Comparison of ENCODE assay signal across 8 cellular contexts in genomic region chr14:51328089-51328941, GRCh38.
A peak's percentile ranks its signal among the peaks of the same experiment; 100 is the strongest.
DNase-seq lines count a peak whose midpoint lies in the region; ATAC-seq, FAIRE-seq and TF ChIP-seq lines count a peak whose summit lies in the region.

No MANE protein-coding gene starts in this region.

- no peaks in the 10 kb centered on the region for H3K36me3 Mint-ChIP-seq in activated T-helper 17 cell treated with anti-CD3 and anti-CD28 coated beads, Interleukin-2, amount 50 U/mL, for 72 hours (ENCODE audit: low read depth)

- no peaks in the 10 kb centered on the region for H3K9me1 ChIP-seq in keratinocyte (ENCODE audit: control insufficient read depth, extremely low read depth, insufficient read depth, low read length)

- H3K4me3 ChIP-seq in keratinocyte (ENCODE audit: control insufficient read depth in 2 of 3, extremely low read depth in 1 of 3, insufficient read depth in 2 of 3, low read depth in 1 of 3, low read length in 3 of 3), result peak overlapping the region in 1 of 3 experiments; percentile 24

- H3K4me1 Mint-ChIP-seq in activated T-helper 17 cell treated with anti-CD3 and anti-CD28 coated beads, Interleukin-2, amount 50 U/mL, for 72 hours, result peaks cover 7% of the 10 kb centered on the region

- peak; percentile 48 for FAIRE-seq in keratinocyte (lab: Jason Lieb, UNC)

- H3K79me2 ChIP-seq in keratinocyte (ENCODE audit: control insufficient read depth, insufficient read depth, low read length), result no peaks in the 10 kb centered on the region

- no peaks in the 10 kb centered on the region for H3K27me3 ChIP-seq in keratinocyte (ENCODE audit: control insufficient read depth, extremely low read depth, insufficient read depth, low read length)

- H3K36me3 ChIP-seq in keratinocyte (ENCODE audit: control insufficient read depth in 2 of 2, extremely low read depth in 1 of 2, insufficient read depth in 2 of 2, low read length in 2 of 2), result no peaks in the 10 kb centered on the region

- dilution Hi-C loops in keratinocyte (cut with MboI; ENCODE audit: extremely low pct_ligation_motif_present, low sequenced_read_pairs), result no loop called here

- no peaks in the 10 kb centered on the region for H4K20me1 ChIP-seq in keratinocyte (ENCODE audit: control insufficient read depth, extremely low read depth, insufficient read depth, low read length)

- peak overlapping the region; percentile 22 for H3K4me3 Mint-ChIP-seq in activated T-helper 17 cell treated with anti-CD3 and anti-CD28 coated beads, Interleukin-2, amount 50 U/mL, for 72 hours

- no peaks in the 10 kb centered on the region for H3K9me3 Mint-ChIP-seq in activated T-helper 17 cell treated with anti-CD3 and anti-CD28 coated beads, Interleukin-2, amount 50 U/mL, for 72 hours

- ATAC-seq in activated T-helper 17 cell treated with anti-CD3 and anti-CD28 coated beads, Interleukin-2, amount 50 U/mL, for 72 hours (replicated peaks), result peak; percentile 78

- peak overlapping the region; percentile 74 for H3K4me2 ChIP-seq in keratinocyte (ENCODE audit: control insufficient read depth, extremely low read depth, insufficient read depth, low read depth, low read length)

- H3K4me1 ChIP-seq in keratinocyte (ENCODE audit: control insufficient read depth, extremely low read depth, insufficient read depth, low read length), result peaks cover 28% of the 10 kb centered on the region

- peak overlapping the region; percentile 94 for H2AFZ ChIP-seq in keratinocyte (ENCODE audit: control insufficient read depth, low read length)

- H3K9ac ChIP-seq in keratinocyte (ENCODE audit: control insufficient read depth, extremely low read depth, insufficient read depth, low read length), result peak overlapping the region; percentile 52

- H3K27me3 Mint-ChIP-seq in activated T-helper 17 cell treated with anti-CD3 and anti-CD28 coated beads, Interleukin-2, amount 50 U/mL, for 72 hours, result peaks cover 46% of the 10 kb centered on the region

- no peak for TF ChIP-seq CTCF in keratinocyte (optimal IDR thresholded peaks at IDR 0.05 in 1 of 3, IDR thresholded peaks at IDR 0.05 in 1 of 3, conservative IDR thresholded peaks at IDR 0.05 in 1 of 3; ENCODE audit: extremely low read depth in 1 of 3, insufficient read depth in 2 of 3, low read length in 3 of 3)

- peak overlapping the region; percentile 66 for H3K27ac ChIP-seq in keratinocyte (ENCODE audit: control insufficient read depth, insufficient read depth, low read length)

- no peaks in the 10 kb centered on the region for H3K9me3 ChIP-seq in keratinocyte (ENCODE audit: control insufficient read depth, low read depth, low read length)

- in situ Hi-C loops in G401 (cut with HindIII; ENCODE audit: low sequenced_read_pairs), result no loop called here

- H3K27ac Mint-ChIP-seq in activated T-helper 17 cell treated with anti-CD3 and anti-CD28 coated beads, Interleukin-2, amount 50 U/mL, for 72 hours, result no peak overlapping the region

- DNase-seq in NCI-H1105 (lab: John Stamatoyannopoulos, UW) (peak; percentile 21), keratinocyte (ENCODE audit: low read depth, low spot score) (no peak), NCI-H2081 (lab: John Stamatoyannopoulos, UW) (no peak), G401 (ENCODE audit: low spot score) (no peak), HT-29 (ENCODE audit: low spot score) (no peak)
- peak; percentile 15 for DNase-seq in stimulated activated CD8-positive, alpha-beta memory T cell treated with anti-CD3 and anti-CD28 coated beads, Interleukin-4, amount 100 ng/mL, for 24 hours (ENCODE audit: low read depth)
- DNase-seq in NK-92 treated with Interleukin-12 subunit alpha and Interleukin-12 subunit beta, amount 100 ng/mL, for 24 hours (lab: John Stamatoyannopoulos, UW), result no peak

Comparison
In these comparisons a context has a peak if more than half of its experiments do, and no peak if none do; other contexts are left out.
1. DNase-seq: peak in NCI-H1105 (single experiment) and stimulated activated CD8-positive, alpha-beta memory T cell treated with anti-CD3 and anti-CD28 coated beads, Interleukin-4, amount 100 ng/mL, for 24 hours (single experiment); none in keratinocyte (single experiment), NCI-H2081 (0 of 2), NK-92 treated with Interleukin-12 subunit alpha and Interleukin-12 subunit beta, amount 100 ng/mL, for 24 hours (single experiment), G401 (single experiment) and HT-29 (single experiment).